Comparison of ENCODE assay signal across 13 cellular contexts in genomic region chr15:65655026-65655425, GRCh38. TPM values are rescaled to one million over a fixed set of nuclear protein-coding genes. Genes with fewer than 3 reads are reported as not detected.
DNase-seq lines count a peak whose midpoint lies in the region; ATAC-seq, FAIRE-seq and TF ChIP-seq lines count a peak whose summit lies in the region.
"Had no signal": no experiment of that assay in that cellular context is flagged by ENCODE, and none has a peak within 500 bp of the region (broad histone marks: within the 10 kb centered on the region; RNA-seq: fewer than 3 reads in every experiment).

No MANE protein-coding gene starts in this region.

- DNase-seq in A172 (ENCODE audit: low spot score) = peak; percentile 80
- no peak for DNase-seq in H54 (ENCODE audit: insufficient read length, low spot score)
- DNase-seq in SW480 (ENCODE audit: low spot score) = peak; percentile 53
- DNase-seq in fibroblast of villous mesenchyme (ENCODE audit: low read depth) = peak; percentile 33
- DNase-seq in activated CD8-positive, alpha-beta memory T cell treated with anti-CD3 and anti-CD28 coated beads, Interleukin-2, amount 50 U/mL, for 48 hours = no peak
- no peak for DNase-seq in progenitor cell of endocrine pancreas (ENCODE audit: low spot score, unreplicated experiment)
- no peak for DNase-seq in endothelial cell (ENCODE audit: low spot score)
- DNase-seq: activated CD4-positive, alpha-beta T cell treated with anti-CD3 and anti-CD28 coated beads for 48 hours; activated T-cell treated with anti-CD3 and anti-CD28 coated beads, Interleukin-2, amount 50 U/mL, for 72 hours; glutamatergic neuron; islet precursor cell; NCI-H187 had no signal

- no peak for TF ChIP-seq CTCF in fibroblast of villous mesenchyme (IDR thresholded peaks at IDR 0.05; ENCODE audit: insufficient read depth, low read depth, low read length)
- no peak for TF ChIP-seq CTCF in progenitor cell of endocrine pancreas (IDR thresholded peaks at IDR 0.05; ENCODE audit: unreplicated experiment)
- TF ChIP-seq CTCF in endothelial cell (IDR thresholded peaks at IDR 0.05; ENCODE audit: unreplicated experiment) = no peak

- H3K27me3 Mint-ChIP-seq in progenitor cell of endocrine pancreas (no peaks in the 10 kb centered on the region), endothelial cell (ENCODE audit: unreplicated experiment) (no peaks in the 10 kb centered on the region)

- no peak for ATAC-seq in HG03135 (IDR thresholded peaks at IDR 0.05; ENCODE audit: unreplicated experiment)
- ATAC-seq: activated T-cell treated with anti-CD3 and anti-CD28 coated beads, Interleukin-2, amount 50 U/mL, for 72 hours had no signal

- H3K27ac Mint-ChIP-seq in progenitor cell of endocrine pancreas = no peak overlapping the region
- H3K27ac Mint-ChIP-seq in endothelial cell (ENCODE audit: unreplicated experiment) = no peak overlapping the region

- H3K4me3 Mint-ChIP-seq in progenitor cell of endocrine pancreas (ENCODE audit: low read depth) = no peak overlapping the region
- H3K4me3 Mint-ChIP-seq in endothelial cell (ENCODE audit: unreplicated experiment) = no peak overlapping the region
- H3K4me3 Mint-ChIP-seq: activated T-cell treated with anti-CD3 and anti-CD28 coated beads, Interleukin-2, amount 50 U/mL, for 72 hours had no signal

- H3K36me3 Mint-ChIP-seq in progenitor cell of endocrine pancreas (ENCODE audit: insufficient read depth) (no peaks in the 10 kb centered on the region), endothelial cell (ENCODE audit: low read depth, unreplicated experiment) (peaks cover 19% of the 10 kb centered on the region)

- no peaks in the 10 kb centered on the region for H3K9me3 Mint-ChIP-seq in progenitor cell of endocrine pancreas (ENCODE audit: low read depth)
- H3K9me3 Mint-ChIP-seq in endothelial cell (ENCODE audit: unreplicated experiment) = no peaks in the 10 kb centered on the region
- H3K9me3 Mint-ChIP-seq: activated T-cell treated with anti-CD3 and anti-CD28 coated beads, Interleukin-2, amount 50 U/mL, for 72 hours had no signal

- TF ChIP-seq POLR2A in H54 (IDR thresholded peaks at IDR 0.05; ENCODE audit: low read depth, low read length) = no peak

- no peak overlapping the region for H3K4me3 ChIP-seq in fibroblast of villous mesenchyme (ENCODE audit: low read depth, low read length)

- H3K4me1 Mint-ChIP-seq in progenitor cell of endocrine pancreas (ENCODE audit: low read depth) (no peaks in the 10 kb centered on the region), endothelial cell (ENCODE audit: unreplicated experiment) (peaks cover 16% of the 10 kb centered on the region)

- FAIRE-seq in H54 (lab: Jason Lieb, UNC) = peak; percentile 55

RNA-seq across cellular contexts. Expression of gene SLC24A1, which starts 33.3 kb away (rescaled TPM):
- 4.2 and 7.2 TPM in 2 replicates for total RNA-seq in A172 (2014; rRNA removed; shearing (Covaris generic))
- total RNA-seq in fibroblast of villous mesenchyme (5.2 and 9.3 TPM in 2 replicates), progenitor cell of endocrine pancreas (9.6 and 10.3 TPM in 2 replicates), endothelial cell (ENCODE audit: unreplicated experiment) (20.7 TPM)

RNA-seq across cellular contexts. Expression of gene INTS14, which starts 44.1 kb away (rescaled TPM):
- 41.0 and 46.7 TPM in 2 replicates for total RNA-seq in A172 (2014; rRNA removed; shearing (Covaris generic))
- total RNA-seq in fibroblast of villous mesenchyme (41.0 and 41.2 TPM in 2 replicates), progenitor cell of endocrine pancreas (62.6 and 65.7 TPM in 2 replicates), endothelial cell (ENCODE audit: unreplicated experiment) (42.2 TPM)

Comparison
In these comparisons a context has a peak if more than half of its experiments do, and no peak if none do; other contexts are left out.
1. DNase-seq: peak in A172 (single experiment), SW480 (single experiment) and fibroblast of villous mesenchyme (single experiment); none in H54 (single experiment), activated CD8-positive, alpha-beta memory T cell treated with anti-CD3 and anti-CD28 coated beads, Interleukin-2, amount 50 U/mL, for 48 hours (single experiment), progenitor cell of endocrine pancreas (single experiment) and endothelial cell (single experiment).